20 cellular contexts compared by ENCODE assay signal in genomic region chr9:135073741-135074305, GRCh38. TPM values are rescaled to one million over a fixed set of nuclear protein-coding genes. Genes with fewer than 3 reads are reported as not detected.
"Had no signal": no experiment of that assay in that cellular context is flagged by ENCODE, and none has a peak within 500 bp of the region (broad histone marks: within the 10 kb centered on the region; RNA-seq: fewer than 3 reads in every experiment).

No MANE protein-coding gene starts in this region.

- H3K9me3 Mint-ChIP-seq: activated naive CD4-positive, alpha-beta T cell treated with anti-CD3 and anti-CD28 coated beads, Interleukin-2, amount 10 ng/mL, durations not matched to agents 7 days and 5 days; dendritic cell treated with granulocyte-macrophage colony-stimulating factor and Interleukin-4, amounts not matched to agents 40 ng/mL and 50 ng/mL, for 4 days; nephron had no signal

- H3K9me3 ChIP-seq: right lobe of liver had no signal

- H3K4me3 Mint-ChIP-seq: activated CD8-positive, alpha-beta T cell treated with anti-CD3 and anti-CD28 coated beads, Interleukin-2, amount 10 ng/mL, durations not matched to agents 7 days and 5 days; activated naive CD4-positive, alpha-beta T cell treated with anti-CD3 and anti-CD28 coated beads, Interleukin-2, amount 10 ng/mL, durations not matched to agents 7 days and 5 days; dendritic cell treated with granulocyte-macrophage colony-stimulating factor and Interleukin-4, amounts not matched to agents 40 ng/mL and 50 ng/mL, for 4 days had no signal

- H3K27ac Mint-ChIP-seq: activated CD8-positive, alpha-beta T cell treated with anti-CD3 and anti-CD28 coated beads, Interleukin-2, amount 10 ng/mL, durations not matched to agents 7 days and 5 days; activated naive CD4-positive, alpha-beta T cell treated with anti-CD3 and anti-CD28 coated beads, Interleukin-2, amount 10 ng/mL, durations not matched to agents 7 days and 5 days; dendritic cell treated with granulocyte-macrophage colony-stimulating factor and Interleukin-4, amounts not matched to agents 40 ng/mL and 50 ng/mL, for 4 days; nephron had no signal

- H3K36me3 ChIP-seq: right lobe of liver had no signal

- H3K4me1 Mint-ChIP-seq: activated naive CD4-positive, alpha-beta T cell treated with anti-CD3 and anti-CD28 coated beads, Interleukin-2, amount 10 ng/mL, durations not matched to agents 7 days and 5 days; nephron had no signal

- H3K27ac ChIP-seq: parathyroid adenoma, right lobe of liver, WERI-Rb-1 had no signal

- H3K4me1 ChIP-seq: parathyroid adenoma, right lobe of liver had no signal

- ATAC-seq: activated CD8-positive, alpha-beta T cell treated with anti-CD3 and anti-CD28 coated beads, Interleukin-2, amount 10 ng/mL, durations not matched to agents 7 days and 5 days; esophagus mucosa; left ventricle myocardium superior; right lobe of liver had no signal

- H2AFZ ChIP-seq: parathyroid adenoma had no signal

- DNase-seq: activated CD4-positive, alpha-beta T cell treated with anti-CD3 and anti-CD28 coated beads, Interleukin-2, amount 50 U/mL, for 1 hour; activated CD4-positive, CD25-positive, alpha-beta regulatory T cell treated with anti-CD3 and anti-CD28 coated beads, Interleukin-2, amount 50 U/mL, for 72 hours; activated CD8-positive, alpha-beta T cell treated with anti-CD3 and anti-CD28 coated beads, Interleukin-2, amount 10 ng/mL, durations not matched to agents 7 days and 5 days; activated naive CD4-positive, alpha-beta T cell treated with anti-CD3 and anti-CD28 coated beads, Interleukin-2, amount 10 ng/mL, durations not matched to agents 7 days and 5 days; activated T-cell treated with anti-CD3 and anti-CD28 coated beads, Interleukin-2, amount 50 U/mL, for 48 hours; amygdala; effector memory CD4-positive, alpha-beta T cell; foreskin melanocyte; left ventricle myocardium superior; mammary epithelial cell; stimulated activated CD4-positive, alpha-beta T cell treated with anti-CD3 and anti-CD28 coated beads, Interleukin-4, amount 100 ng/mL, for 1 hour; stimulated activated naive CD4-positive, alpha-beta T cell; WERI-Rb-1 had no signal

- H3K4me2 ChIP-seq: smooth muscle cell had no signal

- H3K36me3 Mint-ChIP-seq: activated naive CD4-positive, alpha-beta T cell treated with anti-CD3 and anti-CD28 coated beads, Interleukin-2, amount 10 ng/mL, durations not matched to agents 7 days and 5 days had no signal

- H3K4me3 ChIP-seq: right lobe of liver, smooth muscle cell had no signal

- H3K27me3 ChIP-seq: right lobe of liver had no signal

- H3K9ac ChIP-seq: parathyroid adenoma had no signal

RNA-seq across cellular contexts. Expression of gene OLFM1, which starts 13.6 kb away (rescaled TPM):
- total RNA-seq: activated CD8-positive, alpha-beta T cell treated with anti-CD3 and anti-CD28 coated beads, Interleukin-2, amount 10 ng/mL, durations not matched to agents 7 days and 5 days; myocyte had no signal
